ENCODE assay signal across 8 cellular contexts in the genomic region with DNA sequence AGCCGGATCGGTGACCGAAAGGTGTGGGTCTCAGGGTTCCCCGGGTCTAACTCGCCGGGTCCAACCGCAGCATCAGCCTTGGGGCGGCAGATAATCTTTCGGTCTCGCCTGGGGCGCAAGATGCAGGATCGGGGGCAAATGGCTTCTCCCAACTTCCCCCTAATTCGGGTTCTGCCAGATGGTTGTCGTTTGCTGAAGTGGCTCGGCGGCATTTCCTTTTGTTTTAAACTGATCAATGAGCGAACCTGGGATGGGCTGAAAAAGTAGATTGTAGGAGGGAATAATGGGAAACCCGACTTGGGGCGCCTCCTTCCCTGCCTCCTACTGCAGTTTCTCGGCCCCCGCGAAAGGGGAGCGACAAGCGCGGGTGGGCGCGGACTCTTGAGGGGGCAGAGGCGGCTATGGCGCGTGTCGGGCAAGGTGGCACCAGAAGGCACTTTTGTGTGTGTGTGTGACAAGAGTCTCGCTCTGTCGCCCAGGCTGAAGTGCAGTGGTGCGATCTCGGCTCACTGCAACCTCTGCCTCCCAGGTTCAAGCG. TPM values are rescaled to one million over a fixed set of nuclear protein-coding genes. Genes with fewer than 3 reads are reported as not detected.
A peak's percentile ranks its signal among the peaks of the same experiment; 100 is the strongest.
DNase-seq lines count a peak whose midpoint lies in the region; ATAC-seq and FAIRE-seq lines count a peak whose summit lies in the region.
"Had no signal": no experiment of that assay in that cellular context is flagged by ENCODE, and none has a peak within 500 bp of the region (broad histone marks: within the 10 kb centered on the region; RNA-seq: fewer than 3 reads in every experiment).

No MANE protein-coding gene starts in this region.

- FAIRE-seq in small intestine (lab: Jason Lieb, UNC): no peak

- no peak for ATAC-seq in HG02852 (IDR thresholded peaks at IDR 0.05; ENCODE audit: unreplicated experiment)
- ATAC-seq in HG02970 (IDR thresholded peaks at IDR 0.05; ENCODE audit: low FRiP score, unreplicated experiment): no peak

- H3K9me3 Mint-ChIP-seq in activated naive CD8-positive, alpha-beta T cell (ENCODE audit: low read depth): no peaks in the 10 kb centered on the region
- H3K9me3 Mint-ChIP-seq: activated naive CD4-positive, alpha-beta T cell treated with anti-CD3 and anti-CD28 coated beads, Interleukin-2, amount 50 U/mL, for 72 hours had no signal

- H3K4me1 ChIP-seq in HAP-1 (peaks cover 6% of the 10 kb centered on the region), iPS-18a (ENCODE audit: control insufficient read depth, low read depth, low read length) (peaks cover 31% of the 10 kb centered on the region), small intestine (ENCODE audit: control insufficient read depth in 2 of 2, insufficient read depth in 1 of 2, low read depth in 1 of 2, low read length in 1 of 2) (peaks cover 1 to 2% of the 10 kb centered on the region in 2 donors)

- peaks cover 38% of the 10 kb centered on the region for H3K4me1 Mint-ChIP-seq in activated naive CD8-positive, alpha-beta T cell (ENCODE audit: low read depth)

- peaks cover 32% of the 10 kb centered on the region for H3K27me3 ChIP-seq in HAP-1 (ENCODE audit: low read depth)
- peaks cover 71% of the 10 kb centered on the region for H3K27me3 ChIP-seq in iPS-18a (ENCODE audit: control insufficient read depth, insufficient read depth, low read length)
- H3K27me3 ChIP-seq in small intestine (ENCODE audit: control insufficient read depth in 2 of 2, insufficient read depth in 2 of 2, low read length in 2 of 2): peaks cover 19 to 28% of the 10 kb centered on the region in 2 donors

- WGBS in small intestine, 3 donors: 6 to 16% (median 8%) methylated on average over 35 to 36 of the region's 36 CpGs

- H3K4me3 ChIP-seq in HAP-1 (peak overlapping the region; percentile 55), iPS-18a (ENCODE audit: low read length) (peak overlapping the region; percentile 50), small intestine (ENCODE audit: low read depth in 1 of 2, low read length in 2 of 2) (peak overlapping the region; percentile 1 to 41)

- no peak overlapping the region for H3K9ac ChIP-seq in iPS-18a (ENCODE audit: low read length)

- H3K36me3 ChIP-seq in HAP-1 (replicated peaks) (no peaks in the 10 kb centered on the region), iPS-18a (ENCODE audit: control insufficient read depth, low read depth, low read length) (no peaks in the 10 kb centered on the region), small intestine (ENCODE audit: control insufficient read depth in 2 of 2, insufficient read depth in 2 of 2, low read length in 2 of 2) (no peaks in the 10 kb centered on the region)

- peak overlapping the region; percentile 57 for H3K4me3 Mint-ChIP-seq in activated naive CD8-positive, alpha-beta T cell

- H3K27ac Mint-ChIP-seq in activated naive CD8-positive, alpha-beta T cell: no peak overlapping the region

- peaks cover 29% of the 10 kb centered on the region for H3K27me3 Mint-ChIP-seq in activated naive CD8-positive, alpha-beta T cell

- H3K36me3 Mint-ChIP-seq in activated naive CD8-positive, alpha-beta T cell: no peaks in the 10 kb centered on the region

- no peak for DNase-seq in HAP-1 (ENCODE audit: low spot score in 2 of 2)
- no peak for DNase-seq in small intestine
- no peak for DNase-seq in NCI-H1436 treated with DMSO at 0.1 percent for 48 hours (lab: John Stamatoyannopoulos, UW)

- H3K27ac ChIP-seq in iPS-18a (ENCODE audit: low read length) (no peak overlapping the region), small intestine (ENCODE audit: low read depth in 1 of 2, low read length in 1 of 2) (peak overlapping the region in 1 of 2 donors; percentile 75)

- H3K9me3 ChIP-seq in HAP-1 (peaks cover 5% of the 10 kb centered on the region; the same call in 1 of the 2 replicates), iPS-18a (ENCODE audit: control insufficient read depth, low read depth, low read length) (no peaks in the 10 kb centered on the region), small intestine (ENCODE audit: control insufficient read depth, low read depth) (no peaks in the 10 kb centered on the region)

- in situ Hi-C loops in HAP-1 (cut with MboI; ENCODE audit: low sequenced_read_pairs): loop anchor here (10.0 to 25.0 kb wide), 5 partner anchors 520 to 1995 kb away; a partner anchor contains a TSS

RNA-seq across cellular contexts. Expression of a gene that starts 3.1 kb away (rescaled TPM):
- polyA plus RNA-seq in small intestine: 10 to 100 TPM in 1 of 3 donors, 1 to 10 TPM in 1, under 1 TPM in 1; 0.67 to 12.9 (median 2.4) TPM
